In the genomic region with DNA sequence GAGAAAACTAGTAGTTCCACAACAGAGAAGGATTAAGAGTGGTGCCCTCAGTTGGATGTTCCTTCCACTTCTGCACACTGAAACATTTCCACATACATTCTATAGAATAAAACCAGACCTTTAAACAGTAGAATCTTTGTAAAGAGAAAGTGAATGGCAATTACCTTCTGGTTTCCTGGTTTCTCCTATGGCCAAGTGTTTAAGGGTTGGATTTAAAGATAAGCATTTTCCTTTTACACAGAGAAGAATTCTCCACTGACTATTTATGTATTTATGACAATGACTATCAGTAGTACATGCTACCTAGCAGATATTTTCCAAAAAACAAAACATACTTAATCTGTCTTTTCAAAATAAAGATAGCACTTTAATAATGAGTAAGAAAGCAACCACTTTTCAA, we compare ENCODE assay signal across 26 cellular contexts. TPM values are rescaled to one million over a fixed set of nuclear protein-coding genes. Genes with fewer than 3 reads are reported as not detected.
"Had no signal": no experiment of that assay in that cellular context is flagged by ENCODE, and none has a peak within 500 bp of the region (broad histone marks: within the 10 kb centered on the region; RNA-seq: fewer than 3 reads in every experiment).

No MANE protein-coding gene starts in this region.

- H3K9me3 Mint-ChIP-seq: activated naive CD4-positive, alpha-beta T cell treated with anti-CD3 and anti-CD28 coated beads for 36 hours; activated T-cell treated with anti-CD3 and anti-CD28 coated beads, Interleukin-2, amount 50 U/mL, for 4 hours; immature natural killer cell; naive thymus-derived CD8-positive, alpha-beta T cell had no signal

- H3K27me3 ChIP-seq: body of pancreas, foreskin keratinocyte, left lung, neutrophil, ovary, right atrium auricular region, thyroid gland had no signal

- H3K4me3 ChIP-seq: body of pancreas, left lung, lung, ovary, prostate gland, right atrium auricular region, thyroid gland had no signal

- DNase-seq: activated CD4-positive, alpha-beta T cell treated with anti-CD3 and anti-CD28 coated beads, Interleukin-2, amount 50 U/mL, for 4 hours; activated CD8-positive, alpha-beta memory T cell treated with anti-CD3 and anti-CD28 coated beads for 24 hours; activated CD8-positive, alpha-beta memory T cell treated with anti-CD3 and anti-CD28 coated beads, Interleukin-2, amount 50 U/mL, for 4 hours; activated naive CD4-positive, alpha-beta T cell treated with anti-CD3 and anti-CD28 coated beads for 36 hours; activated T-cell treated with anti-CD3 and anti-CD28 coated beads, Interleukin-2, amount 50 U/mL, for 4 hours; anterior cingulate cortex; body of pancreas; caudate nucleus; dermis blood vessel endothelial cell; effector CD8-positive, alpha-beta T cell; foreskin keratinocyte; immature natural killer cell; kidney glomerular epithelial cell; left lung; naive thymus-derived CD8-positive, alpha-beta T cell; ovary; stimulated activated CD4-positive, alpha-beta T cell treated with anti-CD3 and anti-CD28 coated beads, Interleukin-4, amount 100 ng/mL, for 24 hours; stimulated activated naive CD4-positive, alpha-beta T cell treated with Interleukin-2 at 50 U/mL for 16 hours; substantia nigra; T-helper 9 cell; thyroid gland had no signal

- H3K27me3 Mint-ChIP-seq: naive thymus-derived CD8-positive, alpha-beta T cell had no signal

- H3K27ac ChIP-seq: body of pancreas, foreskin keratinocyte, left lung, neutrophil, ovary, prostate gland, right atrium auricular region, thyroid gland had no signal

- ATAC-seq: activated T-cell treated with anti-CD3 and anti-CD28 coated beads, Interleukin-2, amount 50 U/mL, for 4 hours; body of pancreas; foreskin keratinocyte; left lung; naive thymus-derived CD8-positive, alpha-beta T cell had no signal

- H3K36me3 ChIP-seq: left lung, neutrophil, ovary, prostate gland, right atrium auricular region, thyroid gland had no signal

- H3K9me3 ChIP-seq: body of pancreas, left lung, neutrophil, ovary, prostate gland, right atrium auricular region, thyroid gland had no signal

- H3K4me3 Mint-ChIP-seq: activated T-cell treated with anti-CD3 and anti-CD28 coated beads, Interleukin-2, amount 50 U/mL, for 4 hours had no signal

- H3K27ac Mint-ChIP-seq: activated naive CD4-positive, alpha-beta T cell treated with anti-CD3 and anti-CD28 coated beads for 36 hours; immature natural killer cell had no signal

RNA-seq across cellular contexts. Expression of a gene that starts 32.0 kb away (rescaled TPM):
- total RNA-seq: T-helper 1 cell treated with Interleukin-12 subunit alpha and Interleukin-12 subunit beta and Interleukin-4 antibody, amounts not matched to agents 30 ng/mL and 1 ng/mL, for 36 hours had no signal
